In the genomic region with DNA sequence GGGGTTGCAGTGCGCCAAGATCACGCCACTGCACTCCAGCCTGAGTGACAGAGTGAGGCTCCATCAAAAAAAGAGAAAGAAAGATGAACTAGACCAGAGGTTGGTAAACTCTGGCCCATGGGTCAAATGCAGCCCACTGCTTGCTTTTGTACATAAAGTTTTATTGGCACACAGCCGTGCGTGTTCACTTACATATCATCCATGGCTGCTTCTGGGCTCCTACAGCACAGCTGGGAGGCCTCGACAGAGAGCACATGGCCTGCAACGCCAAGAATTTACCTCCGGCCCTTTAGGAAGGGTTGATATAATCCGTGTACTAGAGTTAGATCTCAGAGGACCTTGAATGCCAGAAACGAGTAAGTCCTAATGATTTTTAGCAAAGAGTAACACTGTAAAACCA, we compare ENCODE assay signal across 18 cellular contexts. TPM values are rescaled to one million over a fixed set of nuclear protein-coding genes. Genes with fewer than 3 reads are reported as not detected.
DNase-seq lines count a peak whose midpoint lies in the region; ATAC-seq, FAIRE-seq and TF ChIP-seq lines count a peak whose summit lies in the region.
"Had no signal": no experiment of that assay in that cellular context is flagged by ENCODE, and none has a peak within 500 bp of the region (broad histone marks: within the 10 kb centered on the region; RNA-seq: fewer than 3 reads in every experiment).

No MANE protein-coding gene starts in this region.

- TF ChIP-seq EP300 in GM12878 (IDR thresholded peaks at IDR 0.05; ENCODE audit: borderline replicate concordance in 1 of 2, control insufficient read depth in 1 of 2, low read depth in 2 of 2, low read length in 2 of 2): no peak

- H3K4me3 ChIP-seq in GM12878 (no peak overlapping the region), smooth muscle cell (no peak overlapping the region)
- H3K4me3 ChIP-seq: GM23248 had no signal

- H3K27ac ChIP-seq in GM12878 (ENCODE audit: control insufficient read depth, insufficient read depth): no peak overlapping the region
- no peak overlapping the region for H3K27ac ChIP-seq in smooth muscle cell (ENCODE audit: low read depth)
- H3K27ac ChIP-seq: GM23248 had no signal

- H2AFZ ChIP-seq in GM12878 (ENCODE audit: control insufficient read depth, low read depth, low read length): no peak overlapping the region
- H2AFZ ChIP-seq in smooth muscle cell (ENCODE audit: low read depth): no peak overlapping the region
- H2AFZ ChIP-seq: GM23248 had no signal

- ATAC-seq in GM12878: no peak
- no peak for ATAC-seq in stimulated activated memory B cell treated with anti-CD40 and anti-IgM and Interleukin-4, amounts not matched to agents 10 μg/mL and 1 μg/mL and 100 μg/mL, for 72 hours
- no peak for ATAC-seq in activated naive CD4-positive, alpha-beta T cell treated with anti-CD3 and anti-CD28 coated beads, Interleukin-2, amount 50 U/mL, for 72 hours

- H3F3A ChIP-seq in smooth muscle cell (ENCODE audit: low read depth): no peaks in the 10 kb centered on the region

- TF ChIP-seq RAD21 in GM12878 (IDR thresholded peaks at IDR 0.05; ENCODE audit: insufficient read depth, low read depth, low read length): no peak

- H3K4me2 ChIP-seq in GM12878 (ENCODE audit: control insufficient read depth, insufficient read depth) (no peak overlapping the region), smooth muscle cell (no peak overlapping the region)

- DNase-seq in GM12878 (ENCODE audit: low read depth, low spot score) (no peak), epidermal melanocyte (ENCODE audit: insufficient read length, low spot score) (peak; percentile 2), NCI-H2107 treated with DMSO at 0.1 percent for 48 hours (lab: John Stamatoyannopoulos, UW; ENCODE audit: unreplicated experiment) (no peak), smooth muscle cell (lab: John Stamatoyannopoulos, UW; ENCODE audit: unreplicated experiment) (no peak)
- DNase-seq in activated naive CD4-positive, alpha-beta T cell treated with anti-CD3 and anti-CD28 coated beads, Interleukin-2, amount 50 U/mL, for 72 hours (ENCODE audit: low spot score in 2 of 2): no peak
- DNase-seq: C1 segment of cervical spinal cord; Calu3; CD4-positive, alpha-beta memory T cell; COR-L47; DMS53; DMS79 treated with DMSO at 0.1 percent for 48 hours; GF-D8; GM23248; H7; HCEC 1CT had no signal

- peaks cover 35% of the 10 kb centered on the region for H3K36me3 Mint-ChIP-seq in stimulated activated memory B cell treated with anti-CD40 and anti-IgM and Interleukin-4, amounts not matched to agents 10 μg/mL and 1 μg/mL and 100 μg/mL, for 72 hours
- H3K36me3 Mint-ChIP-seq in activated naive CD4-positive, alpha-beta T cell treated with anti-CD3 and anti-CD28 coated beads, Interleukin-2, amount 50 U/mL, for 72 hours: peaks cover 0 to 4% of the 10 kb centered on the region in 2 donors

- intact Hi-C loops in GM12878 (cut with micrococcal nuclease; ENCODE audit: unreplicated experiment): no loop called here

- H3K4me1 ChIP-seq in GM12878 (ENCODE audit: control insufficient read depth, insufficient read depth, low read length) (peaks cover 18% of the 10 kb centered on the region), smooth muscle cell (ENCODE audit: low read depth) (no peaks in the 10 kb centered on the region)

- H3K4me3 Mint-ChIP-seq in stimulated activated memory B cell treated with anti-CD40 and anti-IgM and Interleukin-4, amounts not matched to agents 10 μg/mL and 1 μg/mL and 100 μg/mL, for 72 hours: no peak overlapping the region
- H3K4me3 Mint-ChIP-seq: CD4-positive, alpha-beta memory T cell had no signal

- H3K27ac Mint-ChIP-seq in stimulated activated memory B cell treated with anti-CD40 and anti-IgM and Interleukin-4, amounts not matched to agents 10 μg/mL and 1 μg/mL and 100 μg/mL, for 72 hours: peak overlapping the region; percentile 66
- H3K27ac Mint-ChIP-seq in activated naive CD4-positive, alpha-beta T cell treated with anti-CD3 and anti-CD28 coated beads, Interleukin-2, amount 50 U/mL, for 72 hours: no peak overlapping the region
- H3K27ac Mint-ChIP-seq: CD4-positive, alpha-beta memory T cell had no signal

- H3K27me3 Mint-ChIP-seq in stimulated activated memory B cell treated with anti-CD40 and anti-IgM and Interleukin-4, amounts not matched to agents 10 μg/mL and 1 μg/mL and 100 μg/mL, for 72 hours: no peaks in the 10 kb centered on the region

- peaks cover 69% of the 10 kb centered on the region for H3K4me1 Mint-ChIP-seq in stimulated activated memory B cell treated with anti-CD40 and anti-IgM and Interleukin-4, amounts not matched to agents 10 μg/mL and 1 μg/mL and 100 μg/mL, for 72 hours
- H3K4me1 Mint-ChIP-seq: CD4-positive, alpha-beta memory T cell had no signal

- RAD21 ChIA-PET in GM12878 (lab: Charles Lee; ENCODE audit: unreplicated experiment): no interaction called here

- H3K9me3 Mint-ChIP-seq in stimulated activated memory B cell treated with anti-CD40 and anti-IgM and Interleukin-4, amounts not matched to agents 10 μg/mL and 1 μg/mL and 100 μg/mL, for 72 hours: no peaks in the 10 kb centered on the region
- H3K9me3 Mint-ChIP-seq in activated naive CD4-positive, alpha-beta T cell treated with anti-CD3 and anti-CD28 coated beads, Interleukin-2, amount 50 U/mL, for 72 hours: no peaks in the 10 kb centered on the region

- SMC1A ChIA-PET in GM12878 (lab: Charles Lee; ENCODE audit: uncharacterized antibody, unreplicated experiment): no interaction called here

- in situ Hi-C loops in GM12878 (cut with MboI): no loop called here

- CTCF ChIA-PET in GM12878 (lab: Yijun Ruan, JAX): no interaction called here

- no peak overlapping the region for H3K9ac ChIP-seq in GM12878 (ENCODE audit: control insufficient read depth, insufficient read depth, low read length)
- no peak overlapping the region for H3K9ac ChIP-seq in smooth muscle cell (ENCODE audit: low read depth)
- H3K9ac ChIP-seq: GM23248 had no signal

- H4K20me1 ChIP-seq in GM12878 (ENCODE audit: control insufficient read depth, insufficient read depth): no peaks in the 10 kb centered on the region
- H4K20me1 ChIP-seq in smooth muscle cell (ENCODE audit: low read depth): no peaks in the 10 kb centered on the region

- no peak for TF ChIP-seq CTCF in GM12878 (IDR thresholded peaks at IDR 0.05 in 2 of 3, conservative IDR thresholded peaks at IDR 0.05 in 1 of 3; ENCODE audit: control insufficient read depth in 2 of 3, extremely low read depth in 1 of 3, insufficient read depth in 1 of 3, low read depth in 3 of 3, low read length in 3 of 3)
- no peak for TF ChIP-seq CTCF in smooth muscle cell (IDR thresholded peaks at IDR 0.05; ENCODE audit: borderline replicate concordance, insufficient read depth, poor library complexity, severe bottlenecking)

- POLR2A ChIA-PET in GM12878 (lab: Charles Lee): no interaction called here

- H3K79me2 ChIP-seq in GM12878 (ENCODE audit: control insufficient read depth, insufficient read depth, low read length) (no peaks in the 10 kb centered on the region), smooth muscle cell (ENCODE audit: low read depth) (no peaks in the 10 kb centered on the region)

- TF ChIP-seq POLR2A in GM12878 (IDR thresholded peaks at IDR 0.05; ENCODE audit: low read depth, low read length): no peak

- H3K36me3 ChIP-seq in GM12878 (ENCODE audit: control insufficient read depth in 2 of 2, insufficient read depth in 2 of 2, low read length in 1 of 2): no peaks in the 10 kb centered on the region; a peak in 1 of 4 replicates
- no peaks in the 10 kb centered on the region for H3K36me3 ChIP-seq in smooth muscle cell (ENCODE audit: low read depth)

- no TSS peak for BruUV-seq in GM12878 (replicated peaks; lab: Mats Ljungman, UMichigan)

- H3K9me3 ChIP-seq in GM12878 (replicated peaks; ENCODE audit: control insufficient read depth, insufficient read depth, low read length): peaks cover under 1% of the 10 kb centered on the region; the same call in 1 of the 3 replicates
- no peaks in the 10 kb centered on the region for H3K9me3 ChIP-seq in smooth muscle cell (replicated peaks; ENCODE audit: low read depth)

- H3K27me3 ChIP-seq in GM12878 (replicated peaks in 1 of 2; ENCODE audit: control insufficient read depth in 2 of 2, insufficient read depth in 2 of 2, low read length in 1 of 2) (no peaks in the 10 kb centered on the region), smooth muscle cell (ENCODE audit: low read depth) (no peaks in the 10 kb centered on the region)

- 83% methylated on average over 9 of the region's 9 CpGs for WGBS in GM12878 (ENCODE audit: insufficient coverage, insufficient replicate concordance, low lambda C conversion rate, missing lambda C conversion rate)
- 89% methylated on average over 9 of the region's 9 CpGs for WGBS in smooth muscle cell (ENCODE audit: low lambda C conversion rate)

- FAIRE-seq in GM12878 (lab: Jason Lieb, UNC): no peak
- FAIRE-seq: GM19239, H1 had no signal

RNA-seq across cellular contexts. Expression of a gene that starts 46.0 kb away (rescaled TPM):
- total RNA-seq in GM12878 (2013; cell fraction: nucleolus; rRNA removed): 10.3 TPM in 2 replicates
- total RNA-seq in GM12878 (2014; rRNA removed) (2.7 and 3.8 TPM in 2 replicates), GM12878 (2014; rRNA removed; fragmentation: Illumina TruSeq; extraction: Trizol) (5.3 and 5.4 TPM in 2 replicates), GM12878 (2021) (13.6 and 14.0 TPM in 2 replicates), smooth muscle cell (1.7 and 2.1 TPM in 2 replicates)
- 12.7 TPM for polyA plus RNA-seq in GM12878 (2011; ENCODE audit: low read depth)
- polyA plus RNA-seq in GM12878 (2011; rRNA removed) (1.8 and 1.9 TPM in 2 replicates), GM12878 (2014; fragmentation: Illumina TruSeq; extraction: Trizol) (6.9 and 7.8 TPM in 2 replicates), GM12878 (2014; fragmentation: Nextera tagmentation; extraction: Ambion mirVana) (1 to 10 TPM; 3.7 to 5.1 TPM), GM12878 (2014; rRNA removed) (11.7 and 13.4 TPM in 2 replicates), GM12878 (2016; fragmentation: Nextera tagmentation; extraction: Ambion mirVana) (10 to 100 TPM in 1 of 2 experiments, 1 to 10 TPM in 1; 9.8 to 10.6 TPM), smooth muscle cell (2.3 and 2.6 TPM in 2 replicates)
- polyA plus RNA-seq in GM12878 (2011; cell fraction: cytosol; rRNA removed): 2.0 and 2.1 TPM in 2 replicates
- polyA plus RNA-seq in GM12878 (2011; cell fraction: nucleus; rRNA removed): 2.8 and 3.7 TPM in 2 replicates
- 24.5 and 28.2 TPM in 2 replicates for polyA plus RNA-seq in GM12878 (2012)
- polyA minus RNA-seq in GM12878 (2011; rRNA and poly(A)+ RNA removed): 0.29 and 0.57 TPM in 2 replicates
- 0.31 and 0.40 TPM in 2 replicates for polyA minus RNA-seq in GM12878 (2011; cell fraction: cytosol; rRNA and poly(A)+ RNA removed)
- 0.29 and 0.60 TPM in 2 replicates for polyA minus RNA-seq in GM12878 (2011; cell fraction: nucleus; rRNA and poly(A)+ RNA removed)
- under 1 TPM; 0.30 to 0.84 TPM for total RNA-seq in activated naive CD4-positive, alpha-beta T cell treated with anti-CD3 and anti-CD28 coated beads, Interleukin-2, amount 50 U/mL, for 72 hours
